8 cellular contexts compared by ENCODE assay signal in genomic region chr4:40550900-40551546, GRCh38.
DNase-seq lines count a peak whose midpoint lies in the region; ATAC-seq lines count a peak whose summit lies in the region.

No MANE protein-coding gene starts in this region.

- ATAC-seq in GM21381 (IDR thresholded peaks at IDR 0.05; ENCODE audit: unreplicated experiment) = peak; percentile 70
- no peak for ATAC-seq in natural killer cell treated with Interleukin-12 subunit alpha and Interleukin-12 subunit beta and Interleukin-15 and Interleukin-18, amount 100 ng/mL, for 72 hours

- peaks cover 10 to 15% of the 10 kb centered on the region in 2 donors for H3K4me1 Mint-ChIP-seq in natural killer cell treated with Interleukin-12 subunit alpha and Interleukin-12 subunit beta and Interleukin-15 and Interleukin-18, amount 100 ng/mL, for 72 hours (ENCODE audit: low read depth in 2 of 2)

- H3K4me3 Mint-ChIP-seq in natural killer cell treated with Interleukin-12 subunit alpha and Interleukin-12 subunit beta and Interleukin-15 and Interleukin-18, amount 100 ng/mL, for 72 hours = peak overlapping the region; percentile 83

- H3K27ac Mint-ChIP-seq in natural killer cell treated with Interleukin-12 subunit alpha and Interleukin-12 subunit beta and Interleukin-15 and Interleukin-18, amount 100 ng/mL, for 72 hours = peak overlapping the region; percentile 82 to 83

- no peaks in the 10 kb centered on the region for H3K4me1 ChIP-seq in endocrine pancreas (ENCODE audit: control insufficient read depth, insufficient read depth, low read length)

- H3K9me3 ChIP-seq in SK-N-MC (ENCODE audit: low read depth, low read length) (no peaks in the 10 kb centered on the region), endocrine pancreas (ENCODE audit: control insufficient read depth, low read length) (no peaks in the 10 kb centered on the region)

- peak overlapping the region; percentile 49 for H3K27ac ChIP-seq in SK-N-MC

- no peaks in the 10 kb centered on the region for H3K27me3 Mint-ChIP-seq in natural killer cell treated with Interleukin-12 subunit alpha and Interleukin-12 subunit beta and Interleukin-15 and Interleukin-18, amount 100 ng/mL, for 72 hours

- H3K27me3 ChIP-seq in endocrine pancreas (ENCODE audit: control insufficient read depth, insufficient read depth, low read length) = no peaks in the 10 kb centered on the region

- H3K9ac ChIP-seq in SK-N-MC (ENCODE audit: insufficient read length) (peak overlapping the region; percentile 60), endocrine pancreas (ENCODE audit: control insufficient read depth, insufficient read depth, low read length) (no peak overlapping the region)

- H3K36me3 ChIP-seq in SK-N-MC (ENCODE audit: insufficient read depth, low read length) (no peaks in the 10 kb centered on the region), endocrine pancreas (ENCODE audit: control insufficient read depth, insufficient read depth, low read length) (no peaks in the 10 kb centered on the region)

- no peaks in the 10 kb centered on the region for H3K36me3 Mint-ChIP-seq in natural killer cell treated with Interleukin-12 subunit alpha and Interleukin-12 subunit beta and Interleukin-15 and Interleukin-18, amount 100 ng/mL, for 72 hours

- DNase-seq in activated CD4-positive, alpha-beta T cell treated with anti-CD3 and anti-CD28 coated beads for 4 hours = peak; percentile 13 to 18
- no peak for DNase-seq in activated CD4-positive, alpha-beta T cell treated with anti-CD3 and anti-CD28 coated beads, Interleukin-2, amount 50 U/mL, for 4 hours
- DNase-seq in HPDE6-E6E7 (ENCODE audit: extremely low spot score) (peak; percentile 36), SK-N-MC (ENCODE audit: low read depth, low spot score) (no peak), NCI-H1694 (lab: John Stamatoyannopoulos, UW) (no peak)
- DNase-seq in natural killer cell treated with Interleukin-12 subunit alpha and Interleukin-12 subunit beta and Interleukin-15 and Interleukin-18, amount 100 ng/mL, for 72 hours (ENCODE audit: low spot score) = no peak

- H3K9me3 Mint-ChIP-seq in natural killer cell treated with Interleukin-12 subunit alpha and Interleukin-12 subunit beta and Interleukin-15 and Interleukin-18, amount 100 ng/mL, for 72 hours = no peaks in the 10 kb centered on the region

- H3K4me3 ChIP-seq in SK-N-MC (peak overlapping the region; percentile 48), endocrine pancreas (ENCODE audit: control insufficient read depth, insufficient read depth, low read length) (peak overlapping the region; percentile 83)

Comparison
In these comparisons a context has a peak if more than half of its experiments do, and no peak if none do; other contexts are left out.
1. DNase-seq: peak in activated CD4-positive, alpha-beta T cell treated with anti-CD3 and anti-CD28 coated beads for 4 hours (2 of 2) and HPDE6-E6E7 (single experiment); none in activated CD4-positive, alpha-beta T cell treated with anti-CD3 and anti-CD28 coated beads, Interleukin-2, amount 50 U/mL, for 4 hours (0 of 2), SK-N-MC (single experiment), natural killer cell treated with Interleukin-12 subunit alpha and Interleukin-12 subunit beta and Interleukin-15 and Interleukin-18, amount 100 ng/mL, for 72 hours (single experiment) and NCI-H1694 (single experiment).